8 cellular contexts compared by ENCODE assay signal in the genomic region with DNA sequence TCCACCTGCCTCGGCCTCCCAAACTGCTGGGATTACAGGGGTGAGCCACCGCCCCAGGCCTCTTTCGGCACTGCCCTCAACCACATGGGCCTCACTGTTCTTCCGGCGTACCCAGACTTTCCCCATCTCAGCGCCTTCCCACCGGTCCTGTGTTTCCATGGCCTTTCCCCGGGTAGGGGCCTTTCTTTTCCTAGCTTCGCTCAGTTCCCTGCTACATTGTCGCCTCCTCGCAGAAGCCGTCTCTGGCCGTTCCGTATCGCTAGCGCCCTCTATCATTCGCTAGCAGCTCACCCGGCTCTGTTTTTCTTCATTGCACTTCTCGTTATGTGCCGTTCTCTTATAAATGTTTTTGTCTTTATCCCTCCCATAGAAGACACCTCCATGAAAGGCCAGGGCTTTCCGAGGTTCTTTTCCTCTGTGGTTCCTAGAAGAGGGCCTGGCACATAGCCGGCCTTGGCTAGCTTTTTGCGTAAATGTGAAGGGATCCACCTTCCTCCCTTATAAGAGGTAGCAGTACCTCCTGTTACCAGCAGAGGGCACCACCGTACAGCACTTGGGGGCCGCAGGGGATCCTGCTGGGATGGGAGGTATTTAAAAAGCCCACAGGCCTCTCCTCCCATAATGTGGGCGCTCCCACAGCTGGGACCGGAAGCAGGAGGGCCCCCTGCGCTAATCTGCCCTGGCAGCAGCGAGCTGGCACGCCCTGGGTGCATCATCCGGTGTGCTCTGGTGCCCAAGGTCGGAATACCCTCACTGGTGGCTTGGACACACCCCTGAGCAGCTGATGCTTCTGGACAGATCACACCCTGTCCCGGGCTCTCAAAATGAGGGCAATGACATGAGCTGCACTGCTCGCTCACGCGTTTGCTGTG. TPM values are rescaled to one million over a fixed set of nuclear protein-coding genes. Genes with fewer than 3 reads are reported as not detected.
DNase-seq lines count a peak whose midpoint lies in the region; ATAC-seq and TF ChIP-seq lines count a peak whose summit lies in the region.

No MANE protein-coding gene starts in this region.

- ATAC-seq in aorta (ENCODE audit: low FRiP score): peak; percentile 86

- POLR2A ChIA-PET in HEK293 (lab: Yijun Ruan, JAX): interaction anchor here (0.6 to 3.1 kb wide), 9 partner anchors 13 to 131 kb away, joined by 3 to 24 read pairs (median 5); a partner anchor contains a TSS

- no peaks in the 10 kb centered on the region for H3K27me3 Mint-ChIP-seq in Calu3 (ENCODE audit: unreplicated experiment)
- H3K27me3 Mint-ChIP-seq in T-helper 2 cell treated with Interferon-gamma antibody and Interleukin-4, amounts not matched to agents 5 μg/mL and 100 μg/mL, for 36 hours (ENCODE audit: low read depth): peaks cover 3% of the 10 kb centered on the region

- no TSS peak for BruUV-seq in Calu3 (replicated peaks; lab: Mats Ljungman, UMichigan)

- no peaks in the 10 kb centered on the region for H3K9me3 Mint-ChIP-seq in Calu3 (ENCODE audit: low read depth, unreplicated experiment)
- H3K9me3 Mint-ChIP-seq in T-helper 2 cell treated with Interferon-gamma antibody and Interleukin-4, amounts not matched to agents 5 μg/mL and 100 μg/mL, for 36 hours: no peaks in the 10 kb centered on the region

- intact Hi-C loops in Calu3 (cut with micrococcal nuclease; ENCODE audit: unreplicated experiment): loop anchor here (1.0 kb wide), 2 partner anchors 58 to 94 kb away; no protein-coding TSS in a partner anchor
- intact Hi-C loops in ascending aorta (cut with DNase I): loop anchor here (1.0 to 10.0 kb wide), 4 partner anchors 26 to 979 kb away; a partner anchor contains a TSS
- intact Hi-C loops in aorta (cut with DNase I): loop anchor here (1.0 to 2.0 kb wide), 5 partner anchors 26 to 58 kb away; a partner anchor contains a TSS

- TF ChIP-seq CTCF in Calu3 (IDR thresholded peaks at IDR 0.05; ENCODE audit: unreplicated experiment) (peak; percentile 84), HEK293 (tag by site-specific recombination; IDR thresholded peaks at IDR 0.05) (peak; percentile 98), ascending aorta (IDR thresholded peaks at IDR 0.05) (peak; percentile 96 to 99 (median 99)), hepatocyte (IDR thresholded peaks at IDR 0.05; ENCODE audit: poor library complexity) (peak; percentile 100)

- H3K4me3 ChIP-seq in HEK293 (ENCODE audit: low read depth, low read length): peak overlapping the region; percentile 37
- peak overlapping the region; percentile 36 to 58 for H3K4me3 ChIP-seq in ascending aorta
- no peak overlapping the region for H3K4me3 ChIP-seq in hepatocyte
- H3K4me3 ChIP-seq in aorta (ENCODE audit: low read length in 2 of 2): no peak overlapping the region

- DNase-seq in Calu3 (peak; percentile 80), NCI-H1930 (lab: John Stamatoyannopoulos, UW) (peak; percentile 74 to 81), ascending aorta (ENCODE audit: low spot score in 2 of 2) (peak in 1 of 2 donors; percentile 95), hepatocyte (ENCODE audit: low spot score) (peak; percentile 89), renal cortical epithelial cell (ENCODE audit: low read depth) (peak; percentile 69), aorta (peak; percentile 88 to 89)
- DNase-seq in T-helper 2 cell treated with Interferon-gamma antibody and Interleukin-4, amounts not matched to agents 5 μg/mL and 100 μg/mL, for 36 hours (ENCODE audit: low spot score): peak; percentile 81

- peak overlapping the region; percentile 58 for H2AFZ ChIP-seq in hepatocyte

- H3K36me3 Mint-ChIP-seq in Calu3 (ENCODE audit: insufficient read depth, unreplicated experiment): peaks cover 18% of the 10 kb centered on the region
- H3K36me3 Mint-ChIP-seq in T-helper 2 cell treated with Interferon-gamma antibody and Interleukin-4, amounts not matched to agents 5 μg/mL and 100 μg/mL, for 36 hours (ENCODE audit: low read depth): peaks cover 1% of the 10 kb centered on the region

- peaks cover 30% of the 10 kb centered on the region for H3K4me1 Mint-ChIP-seq in Calu3 (ENCODE audit: low read depth, unreplicated experiment)
- H3K4me1 Mint-ChIP-seq in T-helper 2 cell treated with Interferon-gamma antibody and Interleukin-4, amounts not matched to agents 5 μg/mL and 100 μg/mL, for 36 hours (ENCODE audit: low read depth): peaks cover 21% of the 10 kb centered on the region

- WGBS in hepatocyte (ENCODE audit: low lambda C conversion rate, missing lambda C conversion rate): 15% methylated on average over 36 of the region's 36 CpGs
- 7 to 8% methylated on average over 36 of the region's 36 CpGs for WGBS in aorta, 2 donors

- H3K4me1 ChIP-seq in HEK293 (ENCODE audit: control insufficient read depth, insufficient read depth, low read length) (peaks cover 7% of the 10 kb centered on the region; the same call in 1 of the 2 replicates), ascending aorta (peaks cover 7 to 28% of the 10 kb centered on the region in 2 donors), hepatocyte (ENCODE audit: insufficient read depth) (peaks cover 4% of the 10 kb centered on the region), aorta (ENCODE audit: control insufficient read depth in 1 of 2, insufficient read depth in 2 of 2, low read length in 2 of 2) (no peaks in the 10 kb centered on the region)

- peak overlapping the region; percentile 45 for H3K27ac Mint-ChIP-seq in Calu3 (ENCODE audit: unreplicated experiment)
- H3K27ac Mint-ChIP-seq in T-helper 2 cell treated with Interferon-gamma antibody and Interleukin-4, amounts not matched to agents 5 μg/mL and 100 μg/mL, for 36 hours: peak overlapping the region; percentile 96

- H3K9me3 ChIP-seq in HEK293 (ENCODE audit: control insufficient read depth, insufficient read depth, low read depth, low read length): no peaks in the 10 kb centered on the region
- H3K9me3 ChIP-seq in ascending aorta: no peaks in the 10 kb centered on the region
- no peaks in the 10 kb centered on the region for H3K9me3 ChIP-seq in hepatocyte (ENCODE audit: low read depth)
- no peaks in the 10 kb centered on the region for H3K9me3 ChIP-seq in aorta (ENCODE audit: control insufficient read depth, low read length)

- H3K27me3 ChIP-seq in ascending aorta: no peaks in the 10 kb centered on the region
- H3K27me3 ChIP-seq in hepatocyte: peaks cover 8% of the 10 kb centered on the region
- H3K27me3 ChIP-seq in aorta (ENCODE audit: control insufficient read depth in 1 of 2, insufficient read depth in 2 of 2, low read length in 1 of 2): no peaks in the 10 kb centered on the region

- H3K4me3 Mint-ChIP-seq in Calu3 (ENCODE audit: low read depth, unreplicated experiment): peak overlapping the region; percentile 47
- peak overlapping the region; percentile 94 for H3K4me3 Mint-ChIP-seq in T-helper 2 cell treated with Interferon-gamma antibody and Interleukin-4, amounts not matched to agents 5 μg/mL and 100 μg/mL, for 36 hours

- H3K27ac ChIP-seq in HEK293 (ENCODE audit: extremely low read depth, low read depth, low read length) (no peak overlapping the region; the same call in 1 of the 2 replicates), ascending aorta (peak overlapping the region; percentile 76 to 84), hepatocyte (peak overlapping the region; percentile 59), aorta (ENCODE audit: low read depth in 1 of 2, low read length in 2 of 2) (peak overlapping the region in 1 of 2 donors; percentile 66)

- H3K79me2 ChIP-seq in hepatocyte: no peaks in the 10 kb centered on the region

- no peaks in the 10 kb centered on the region for H3K36me3 ChIP-seq in HEK293 (ENCODE audit: control insufficient read depth in 2 of 2, insufficient read depth in 1 of 2, low read length in 2 of 2)
- no peaks in the 10 kb centered on the region for H3K36me3 ChIP-seq in ascending aorta
- H3K36me3 ChIP-seq in hepatocyte (replicated peaks; ENCODE audit: insufficient read depth, low read depth): no peaks in the 10 kb centered on the region
- H3K36me3 ChIP-seq in aorta (ENCODE audit: control insufficient read depth in 1 of 2, insufficient read depth in 2 of 2, low read length in 1 of 2): no peaks in the 10 kb centered on the region

- no peaks in the 10 kb centered on the region for H3K9me2 ChIP-seq in hepatocyte (replicated peaks; ENCODE audit: insufficient read depth)

- H3K4me2 ChIP-seq in hepatocyte: peak overlapping the region; percentile 81

- CTCF ChIA-PET in Calu3 (lab: Charles Lee): interaction anchor here (0.6 to 2.0 kb wide), 23 partner anchors 18 to 654 kb away, joined by 3 to 37 read pairs (median 4); a partner anchor contains a TSS
- CTCF ChIA-PET in HEK293 (lab: Yijun Ruan, JAX): interaction anchor here (0.6 to 16.1 kb wide), 66 partner anchors 9 to 1783 kb away, joined by 3 to 794 read pairs (median 6); a partner anchor contains a TSS

- no peaks in the 10 kb centered on the region for H4K20me1 ChIP-seq in hepatocyte (ENCODE audit: insufficient read depth, poor library complexity, severe bottlenecking)

RNA-seq across cellular contexts. Expression of a gene that starts 18.8 kb away (rescaled TPM):
- total RNA-seq in Calu3 (2022) (0.34 TPM in 1 of 2 replicates, not detected in the other), ascending aorta (32.6 TPM), hepatocyte (4.0 and 8.0 TPM in 2 replicates), renal cortical epithelial cell (2.2 and 3.0 TPM in 2 replicates), aorta (100 to 1,000 TPM in 1 of 2 donors, 10 to 100 TPM in 1; 64.2 to 129 TPM)
- polyA plus RNA-seq in hepatocyte (9.9 and 17.0 TPM in 2 replicates), aorta (10 to 100 TPM in 1 of 2 donors, 1 to 10 TPM in 1; 7.1 to 13.8 TPM)

RNA-seq across cellular contexts. Expression of a gene that starts 25.7 kb away (rescaled TPM):
- total RNA-seq in Calu3 (2022) (18.0 and 18.9 TPM in 2 replicates), ascending aorta (722 TPM), hepatocyte (39.2 and 59.2 TPM in 2 replicates), renal cortical epithelial cell (1.0 and 2.3 TPM in 2 replicates), aorta (100 to 1,000 TPM; 175 to 677 TPM)
- polyA plus RNA-seq in hepatocyte (131 and 165 TPM in 2 replicates), aorta (100 to 1,000 TPM in 1 of 2 donors, 10 to 100 TPM in 1; 48.2 to 392 TPM)

RNA-seq across cellular contexts. Expression of a gene that starts 44.2 kb away (rescaled TPM):
- total RNA-seq in Calu3 (2022) (32.8 and 35.0 TPM in 2 replicates), ascending aorta (39.8 TPM), hepatocyte (55.9 and 61.6 TPM in 2 replicates), renal cortical epithelial cell (59.6 and 113 TPM in 2 replicates), aorta (10 to 100 TPM; 28.2 to 32.2 TPM)
- polyA plus RNA-seq in hepatocyte (52.0 and 57.7 TPM in 2 replicates), aorta (10 to 100 TPM; 40.9 to 44.0 TPM)

RNA-seq across cellular contexts. Expression of a gene that starts 54.0 kb away (rescaled TPM):
- not detected in 2 replicates for total RNA-seq in Calu3 (2022)
- total RNA-seq in ascending aorta: 7.9 TPM
- not detected in 2 replicates for total RNA-seq in hepatocyte
- 0.15 TPM in 1 of 2 replicates, not detected in the other for polyA plus RNA-seq in hepatocyte
- total RNA-seq in renal cortical epithelial cell: 0.15 TPM in 1 of 2 replicates, not detected in the other
- under 1 TPM in 1 of 2 donors, not detected in 1; 0.84 TPM for total RNA-seq in aorta
- not detected for polyA plus RNA-seq in aorta

Comparison
In these comparisons a context has a peak if more than half of its experiments do, and no peak if none do; other contexts are left out.
1. H3K4me3 ChIP-seq: peak in HEK293 (single experiment) and ascending aorta (2 of 2); none in hepatocyte (single experiment) and aorta (0 of 2).
2. Peak in every context shown above with its lines, with median percentiles within 50 percentile points of each other: CTCF ChIP-seq.